11 cellular contexts compared by ENCODE assay signal in genomic region chr20:39429716-39430115, GRCh38.
DNase-seq lines count a peak whose midpoint lies in the region; ATAC-seq, FAIRE-seq and TF ChIP-seq lines count a peak whose summit lies in the region.
"Had no signal": no experiment of that assay in that cellular context is flagged by ENCODE, and none has a peak within 500 bp of the region (broad histone marks: within the 10 kb centered on the region; RNA-seq: fewer than 3 reads in every experiment).

No MANE protein-coding gene starts in this region.

- no peak overlapping the region for H3K27ac Mint-ChIP-seq in T-helper 2 cell treated with Interferon-gamma antibody and Interleukin-4, amounts not matched to agents 5 μg/mL and 100 μg/mL, for 36 hours
- H3K27ac Mint-ChIP-seq: activated T-cell treated with anti-CD3 and anti-CD28 coated beads, Interleukin-2, amount 50 U/mL, for 72 hours had no signal

- intact Hi-C loops in heart right ventricle (cut with DNase I) = loop anchor here in 3 of 10 donors (5.0 to 10.0 kb wide), 3 partner anchors 162 to 317 kb away; no protein-coding TSS in a partner anchor
- intact Hi-C loops in Right ventricle myocardium superior (cut with DNase I) = no loop called here

- H3K27me3 Mint-ChIP-seq in T-helper 2 cell treated with Interferon-gamma antibody and Interleukin-4, amounts not matched to agents 5 μg/mL and 100 μg/mL, for 36 hours (ENCODE audit: low read depth) = no peaks in the 10 kb centered on the region

- H3K4me3 Mint-ChIP-seq in T-helper 2 cell treated with Interferon-gamma antibody and Interleukin-4, amounts not matched to agents 5 μg/mL and 100 μg/mL, for 36 hours = no peak overlapping the region
- H3K4me3 Mint-ChIP-seq: activated T-cell treated with anti-CD3 and anti-CD28 coated beads, Interleukin-2, amount 50 U/mL, for 72 hours had no signal

- no peaks in the 10 kb centered on the region for H3K4me1 ChIP-seq in heart right ventricle

- no peak overlapping the region for H3K4me3 ChIP-seq in heart right ventricle
- H3K4me3 ChIP-seq: coronary artery had no signal

- H3K9me3 ChIP-seq in heart right ventricle = peaks cover 0 to 17% (median 0%) of the 10 kb centered on the region in 11 donors

- peak in 8 of 9 donors; percentile 15 to 53 (median 40) for TF ChIP-seq CTCF in heart right ventricle (IDR thresholded peaks at IDR 0.05)

- DNase-seq in heart right ventricle = peak in 1 of 2 donors; percentile 9
- no peak for DNase-seq in Right ventricle myocardium superior
- DNase-seq in RCC 7860 (ENCODE audit: low spot score) = peak; percentile 15
- DNase-seq in iPS DF 19.7 (ENCODE audit: low read depth, low spot score) = peak; percentile 7
- no peak for DNase-seq in T-helper 2 cell treated with Interferon-gamma antibody and Interleukin-4, amounts not matched to agents 5 μg/mL and 100 μg/mL, for 36 hours (ENCODE audit: low spot score)
- DNase-seq in NCI-H2081 (lab: John Stamatoyannopoulos, UW) = no peak
- DNase-seq: activated T-cell treated with anti-CD3 and anti-CD28 coated beads, Interleukin-2, amount 50 U/mL, for 72 hours; NCI-H187 had no signal

- no peaks in the 10 kb centered on the region for H3K36me3 ChIP-seq in heart right ventricle

- no peak for FAIRE-seq in RCC 7860 (lab: Jason Lieb, UNC)

- no peak overlapping the region for H3K27ac ChIP-seq in heart right ventricle
- H3K27ac ChIP-seq: coronary artery had no signal

- ATAC-seq in heart right ventricle = peak in 3 of 8 donors; percentile 28 to 67 (median 37)
- ATAC-seq in Right ventricle myocardium superior (ENCODE audit: poor library complexity) = no peak
- ATAC-seq in HG03108 (IDR thresholded peaks at IDR 0.05; ENCODE audit: unreplicated experiment) = no peak
- ATAC-seq in HG03280 (IDR thresholded peaks at IDR 0.05; ENCODE audit: unreplicated experiment) = no peak
- ATAC-seq: activated T-cell treated with anti-CD3 and anti-CD28 coated beads, Interleukin-2, amount 50 U/mL, for 72 hours had no signal

- no peaks in the 10 kb centered on the region for H3K4me1 Mint-ChIP-seq in T-helper 2 cell treated with Interferon-gamma antibody and Interleukin-4, amounts not matched to agents 5 μg/mL and 100 μg/mL, for 36 hours (ENCODE audit: low read depth)

- WGBS in heart right ventricle, 2 donors = 49 to 65% methylated on average over 1 of the region's 1 CpG

- no peaks in the 10 kb centered on the region for H3K27me3 ChIP-seq in heart right ventricle

- H3K36me3 Mint-ChIP-seq in T-helper 2 cell treated with Interferon-gamma antibody and Interleukin-4, amounts not matched to agents 5 μg/mL and 100 μg/mL, for 36 hours (ENCODE audit: low read depth) = no peaks in the 10 kb centered on the region

- H3K9me3 Mint-ChIP-seq in T-helper 2 cell treated with Interferon-gamma antibody and Interleukin-4, amounts not matched to agents 5 μg/mL and 100 μg/mL, for 36 hours = peaks cover 3% of the 10 kb centered on the region

Comparison
In these comparisons a context has a peak if more than half of its experiments do, and no peak if none do; other contexts are left out.
1. DNase-seq: peak in RCC 7860 (single experiment) and iPS DF 19.7 (single experiment); none in Right ventricle myocardium superior (single experiment), T-helper 2 cell treated with Interferon-gamma antibody and Interleukin-4, amounts not matched to agents 5 μg/mL and 100 μg/mL, for 36 hours (single experiment) and NCI-H2081 (0 of 2).